ENCODE assay signal across 1 cellular context in genomic region chr22:22431271-22432220, GRCh38.
TF ChIP-seq lines count a peak whose summit lies in the region.

No MANE protein-coding gene starts in this region.

TF ChIP-seq in K562, 482 proteins besides CTCF, POLR2A, EP300 and RAD21 (continued from another document and continues in another):
- no peak for TF ChIP-seq UBTF (IDR thresholded peaks at IDR 0.05; ENCODE audit: borderline replicate concordance in 1 of 2, low read depth in 2 of 2, low read length in 2 of 2)
- TF ChIP-seq CHAMP1 (IDR thresholded peaks at IDR 0.05), result no peak
- no peak for TF ChIP-seq ZNF695 (CRISPR knock-in tag; IDR thresholded peaks at IDR 0.05)
- no peak for TF ChIP-seq MCM2 (IDR thresholded peaks at IDR 0.05; ENCODE audit: low read depth)
- no peak for TF ChIP-seq SRSF9 (IDR thresholded peaks at IDR 0.05; ENCODE audit: borderline replicate concordance, low read depth, low read length)
- TF ChIP-seq MED1 (CRISPR knock-in tag; IDR thresholded peaks at IDR 0.05; ENCODE audit: borderline replicate concordance), result no peak
- TF ChIP-seq DPF2 (IDR thresholded peaks at IDR 0.05), result no peak
- peak; percentile 54 for TF ChIP-seq CC2D1A (IDR thresholded peaks at IDR 0.05)
- no peak for TF ChIP-seq SIRT6 (IDR thresholded peaks at IDR 0.05; ENCODE audit: low read depth, low read length)
- TF ChIP-seq E4F1 (CRISPR knock-in tag; IDR thresholded peaks at IDR 0.05; ENCODE audit: borderline replicate concordance), result no peak
- TF ChIP-seq RBM15 (IDR thresholded peaks at IDR 0.05; ENCODE audit: insufficient read depth, low read length), result no peak
- TF ChIP-seq CBX1 (IDR thresholded peaks at IDR 0.05; ENCODE audit: low read depth), result no peak
- peak; percentile 79 for TF ChIP-seq JUND (IDR thresholded peaks at IDR 0.05; ENCODE audit: borderline replicate concordance, low read depth, low read length)
- TF ChIP-seq JUND (tag; IDR thresholded peaks at IDR 0.05; ENCODE audit: borderline replicate concordance, low read depth, low read length), result peak; percentile 21; the same call in 1 of the 3 replicates
- peak; percentile 84; the same call in 1 of the 2 replicates for TF ChIP-seq ZNF57 (CRISPR knock-in tag; IDR thresholded peaks at IDR 0.05)
- no peak for TF ChIP-seq ZBTB49 (CRISPR knock-in tag; IDR thresholded peaks at IDR 0.05; ENCODE audit: borderline replicate concordance)
- TF ChIP-seq ZNF197 (CRISPR knock-in tag; IDR thresholded peaks at IDR 0.05; ENCODE audit: low read depth), result no peak
- TF ChIP-seq E2F5 (CRISPR knock-in tag; IDR thresholded peaks at IDR 0.05), result no peak; the same call in 1 of the 2 replicates
- no peak for TF ChIP-seq ZNF507 (tag; conservative IDR thresholded peaks at IDR 0.05)
- no peak for TF ChIP-seq BRF1 (IDR thresholded peaks at IDR 0.05; ENCODE audit: borderline replicate concordance, extremely low read depth, insufficient read length)
- no peak for TF ChIP-seq PCBP2 (IDR thresholded peaks at IDR 0.05; ENCODE audit: low read depth, low read length, poor library complexity, severe bottlenecking)
- TF ChIP-seq SMARCA5 (IDR thresholded peaks at IDR 0.05), result no peak
- TF ChIP-seq GMEB1 (CRISPR knock-in tag; IDR thresholded peaks at IDR 0.05), result no peak
- no peak for TF ChIP-seq HDGF (IDR thresholded peaks at IDR 0.05)
- TF ChIP-seq ZNF165 (CRISPR knock-in tag; IDR thresholded peaks at IDR 0.05; ENCODE audit: borderline replicate concordance), result 0 out of 2 replicates have a peak, but pooled peaks have one; percentile 61
- no peak for TF ChIP-seq POU5F1 (IDR thresholded peaks at IDR 0.05; ENCODE audit: borderline replicate concordance, low read depth, low read length, partially characterized antibody)
- TF ChIP-seq SMC3 (conservative IDR thresholded peaks at IDR 0.05; ENCODE audit: insufficient read depth, low read depth, low read length), result peak; percentile 99
- no peak for TF ChIP-seq HOXB6 (CRISPR knock-in tag; IDR thresholded peaks at IDR 0.05; ENCODE audit: borderline replicate concordance)
- no peak for TF ChIP-seq ARNT (IDR thresholded peaks at IDR 0.05)
- no peak for TF ChIP-seq ZNF146 (CRISPR knock-in tag; IDR thresholded peaks at IDR 0.05; ENCODE audit: unreplicated experiment)
- no peak for TF ChIP-seq BCLAF1 (IDR thresholded peaks at IDR 0.05; ENCODE audit: borderline replicate concordance in 1 of 2, control insufficient read depth in 1 of 2, low read depth in 2 of 2, low read length in 1 of 2)
- TF ChIP-seq FOXJ3 (CRISPR knock-in tag; IDR thresholded peaks at IDR 0.05), result no peak
- TF ChIP-seq SLC30A9 (CRISPR knock-in tag; IDR thresholded peaks at IDR 0.05), result no peak
- TF ChIP-seq IFI16 (CRISPR knock-in tag; IDR thresholded peaks at IDR 0.05), result no peak
- no peak for TF ChIP-seq MTA2 (IDR thresholded peaks at IDR 0.05; ENCODE audit: low read depth)
- TF ChIP-seq ZKSCAN8 (CRISPR knock-in tag; IDR thresholded peaks at IDR 0.05), result no peak
- peak; percentile 53; the same call in 1 of the 2 replicates for TF ChIP-seq RNF219 (CRISPR knock-in tag; IDR thresholded peaks at IDR 0.05)
- no peak for TF ChIP-seq RAD51 (IDR thresholded peaks at IDR 0.05; ENCODE audit: borderline replicate concordance, low read depth)
- no peak for TF ChIP-seq ELF2 (CRISPR knock-in tag; IDR thresholded peaks at IDR 0.05)
- no peak for TF ChIP-seq SP1 (CRISPR knock-in tag; IDR thresholded peaks at IDR 0.05)
